8 cellular contexts compared by ENCODE assay signal in the genomic region with DNA sequence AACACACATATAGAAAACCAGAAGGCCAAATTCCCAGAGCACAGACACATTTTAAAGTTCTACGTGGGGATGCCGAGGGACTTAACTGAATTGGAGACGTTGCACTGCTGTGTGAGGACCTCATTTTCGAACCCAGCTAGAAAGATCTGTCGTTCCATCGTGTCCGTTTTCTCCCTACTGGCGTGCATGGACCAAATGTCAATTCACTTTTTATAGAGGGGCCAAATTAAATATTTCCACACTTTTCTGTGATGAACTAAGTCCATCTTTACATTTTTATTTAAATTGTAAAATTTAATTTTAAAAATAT. TPM values are rescaled to one million over a fixed set of nuclear protein-coding genes. Genes with fewer than 3 reads are reported as not detected.
DNase-seq lines count a peak whose midpoint lies in the region; ATAC-seq and TF ChIP-seq lines count a peak whose summit lies in the region.

No MANE protein-coding gene starts in this region.

- DNase-seq in right atrium auricular region (ENCODE audit: low spot score) (no peak), cardiac septum (ENCODE audit: low spot score) (no peak), testis (no peak), germinal center (ENCODE audit: low spot score) (no peak), SW480 (ENCODE audit: low spot score) (no peak)
- DNase-seq in activated T-cell treated with anti-CD3 and anti-CD28 coated beads, Interleukin-2, amount 50 U/mL, for 72 hours = no peak
- no peak for DNase-seq in stimulated activated CD4-positive, alpha-beta T cell treated with anti-CD3 and anti-CD28 coated beads, Interleukin-4, amount 100 ng/mL, for 4 hours

- H3K4me3 ChIP-seq in right atrium auricular region (peak overlapping the region; percentile 73 to 87), iPS-20b (ENCODE audit: low read length) (peak overlapping the region; percentile 74), testis (peak overlapping the region; percentile 88 to 93)

- peaks cover 10 to 17% of the 10 kb centered on the region in 2 donors for H3K36me3 Mint-ChIP-seq in activated T-cell treated with anti-CD3 and anti-CD28 coated beads, Interleukin-2, amount 50 U/mL, for 72 hours (ENCODE audit: insufficient read depth in 2 of 2)

- H3K27ac Mint-ChIP-seq in activated T-cell treated with anti-CD3 and anti-CD28 coated beads, Interleukin-2, amount 50 U/mL, for 72 hours = peak overlapping the region; percentile 99

- TF ChIP-seq POLR2A in testis (IDR thresholded peaks at IDR 0.05) = no peak

- H3K27ac ChIP-seq in right atrium auricular region (peak overlapping the region; percentile 94 to 98), iPS-20b (ENCODE audit: low read length) (no peak overlapping the region), testis (peak overlapping the region; percentile 93 to 97)

- H3K36me3 ChIP-seq in right atrium auricular region = no peaks in the 10 kb centered on the region
- no peaks in the 10 kb centered on the region for H3K36me3 ChIP-seq in iPS-20b (ENCODE audit: insufficient read depth, low read depth, low read length)
- H3K36me3 ChIP-seq in testis (ENCODE audit: low read depth, missing control alignments) = no peaks in the 10 kb centered on the region

- H3K9me3 Mint-ChIP-seq in activated T-cell treated with anti-CD3 and anti-CD28 coated beads, Interleukin-2, amount 50 U/mL, for 72 hours = no peaks in the 10 kb centered on the region

- H3K9me3 ChIP-seq in right atrium auricular region (no peaks in the 10 kb centered on the region), iPS-20b (ENCODE audit: insufficient read depth, low read depth, low read length) (no peaks in the 10 kb centered on the region), testis (no peaks in the 10 kb centered on the region)

- no peak overlapping the region for H3K9ac ChIP-seq in iPS-20b (ENCODE audit: low read depth, low read length)

- intact Hi-C loops in cardiac septum (cut with DNase I) = loop anchor here (2.0 to 10.0 kb wide), 5 partner anchors 17 to 1615 kb away; partner anchors contain the start of gene ZNF236
- intact Hi-C loops in testis (cut with DNase I; ENCODE audit: low total_unique reads) = loop anchor here (10.0 kb wide), 2 partner anchors 45 to 275 kb away; no protein-coding TSS in a partner anchor

- no peak for ATAC-seq in activated T-cell treated with anti-CD3 and anti-CD28 coated beads, Interleukin-2, amount 50 U/mL, for 72 hours (replicated peaks in 1 of 2)

- H3K27me3 ChIP-seq in right atrium auricular region = no peaks in the 10 kb centered on the region
- H3K27me3 ChIP-seq in iPS-20b (ENCODE audit: insufficient read depth, low read length) = peaks cover 87% of the 10 kb centered on the region
- no peaks in the 10 kb centered on the region for H3K27me3 ChIP-seq in testis

- H3K4me1 ChIP-seq in right atrium auricular region (peaks cover 0 to 60% of the 10 kb centered on the region in 2 donors), iPS-20b (ENCODE audit: insufficient read depth, low read length) (peaks cover 25% of the 10 kb centered on the region), testis (peaks cover 18% of the 10 kb centered on the region)

- H3K4me1 Mint-ChIP-seq in activated T-cell treated with anti-CD3 and anti-CD28 coated beads, Interleukin-2, amount 50 U/mL, for 72 hours (ENCODE audit: low read depth) = peaks cover 58% of the 10 kb centered on the region

- peak overlapping the region; percentile 95 to 100 for H3K4me3 Mint-ChIP-seq in activated T-cell treated with anti-CD3 and anti-CD28 coated beads, Interleukin-2, amount 50 U/mL, for 72 hours

- H3K27me3 Mint-ChIP-seq in activated T-cell treated with anti-CD3 and anti-CD28 coated beads, Interleukin-2, amount 50 U/mL, for 72 hours (ENCODE audit: low read depth) = peaks cover 21% of the 10 kb centered on the region

- no peak for TF ChIP-seq CTCF in right atrium auricular region (IDR thresholded peaks at IDR 0.05)
- no peak for TF ChIP-seq CTCF in testis (IDR thresholded peaks at IDR 0.05)

- WGBS in testis, 2 donors = 0% methylated on average over 8 of the region's 8 CpGs

RNA-seq across cellular contexts. Expression of gene TSHZ1, which starts 0.7 kb away (rescaled TPM):
- total RNA-seq in right atrium auricular region = 10 to 100 TPM; 14.5 to 19.4 TPM
- total RNA-seq in cardiac septum = 13.3 TPM
- 10 to 100 TPM; 18.1 to 19.2 TPM for total RNA-seq in activated T-cell treated with anti-CD3 and anti-CD28 coated beads, Interleukin-2, amount 50 U/mL, for 72 hours
- total RNA-seq in testis = 10 to 100 TPM; 18.4 to 36.2 TPM
- 12.8 TPM for polyA plus RNA-seq in testis (ENCODE audit: insufficient read depth, low read depth, low replicate concordance)

RNA-seq across cellular contexts. Expression of gene PTGR3, which starts 1.0 kb away (rescaled TPM):
- total RNA-seq in right atrium auricular region = 10 to 100 TPM; 16.7 to 33.9 TPM
- total RNA-seq in cardiac septum = 33.7 TPM
- total RNA-seq in activated T-cell treated with anti-CD3 and anti-CD28 coated beads, Interleukin-2, amount 50 U/mL, for 72 hours = 10 to 100 TPM; 40.4 to 41.8 TPM
- 10 to 100 TPM; 13.9 to 27.9 TPM for total RNA-seq in testis
- 15.7 TPM for polyA plus RNA-seq in testis (ENCODE audit: insufficient read depth, low read depth, low replicate concordance)
